In the genomic region with DNA sequence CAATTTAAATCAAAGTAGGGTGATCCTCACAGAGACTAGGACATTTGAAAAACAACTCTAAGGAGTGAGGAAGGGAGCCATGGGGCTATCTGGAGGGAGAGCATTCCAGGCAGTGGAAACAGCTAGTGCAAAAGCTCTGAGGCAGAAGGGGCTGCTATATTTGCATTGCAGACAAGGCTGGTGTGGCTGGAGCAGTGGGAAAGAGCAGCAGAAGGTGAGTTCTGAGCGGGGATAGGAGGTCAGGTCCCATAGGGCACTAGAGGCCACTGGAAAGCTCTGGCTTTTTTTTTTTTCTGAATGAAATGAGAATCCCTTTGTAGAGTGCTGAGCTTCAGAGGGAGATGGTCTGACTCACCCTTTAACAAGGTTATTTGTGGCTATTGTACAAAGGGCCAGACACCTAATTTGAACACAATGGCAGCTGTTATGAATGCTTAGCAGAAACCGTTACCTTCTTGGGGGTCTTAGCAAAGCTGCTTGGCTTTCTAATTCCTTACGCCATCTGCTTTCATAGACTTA, we compare ENCODE assay signal across 19 cellular contexts.
"Had no signal": no experiment of that assay in that cellular context is flagged by ENCODE, and none has a peak within 500 bp of the region (broad histone marks: within the 10 kb centered on the region; RNA-seq: fewer than 3 reads in every experiment).

No MANE protein-coding gene starts in this region.

- H3K36me3 ChIP-seq: colonic mucosa, esophagus muscularis mucosa, left lung, pancreas, upper lobe of left lung had no signal

- DNase-seq: activated CD4-positive, alpha-beta memory T cell treated with anti-CD3 and anti-CD28 coated beads for 36 hours; activated CD4-positive, alpha-beta T cell treated with anti-CD3 and anti-CD28 coated beads for 48 hours; activated naive CD4-positive, alpha-beta T cell treated with Interleukin-2 at 50 U/mL for 16 hours; activated naive CD8-positive, alpha-beta T cell treated with anti-CD3 and anti-CD28 coated beads, Interleukin-2, amount 10 ng/mL, durations not matched to agents 7 days and 5 days; activated T-cell treated with anti-CD3 and anti-CD28 coated beads, Interleukin-2, amount 50 U/mL, for 48 hours; amniotic stem cell; colonic mucosa; hippocampal formation; kidney glomerular epithelial cell; left lung; nephron progenitor cell; pancreas; psoas muscle; right cardiac atrium; stimulated activated CD4-positive, alpha-beta T cell treated with anti-CD3 and anti-CD28 coated beads, Interleukin-12 subunit alpha, Interleukin-12 subunit beta, amount 100 ng/mL, for 4 hours; stimulated activated CD4-positive, alpha-beta T cell treated with anti-CD3 and anti-CD28 coated beads, Interleukin-4, amount 100 ng/mL, for 4 hours; stimulated activated naive CD8-positive, alpha-beta T cell treated with anti-CD3 and anti-CD28 coated beads, Interleukin-15, Interleukin-2, amounts not matched to agents 100 U/mL and 50 U/mL, for 24 hours; upper lobe of left lung had no signal

- H3K4me3 ChIP-seq: colonic mucosa, esophagus muscularis mucosa, left lung, pancreas, psoas muscle, upper lobe of left lung had no signal

- H3K36me3 Mint-ChIP-seq: activated CD4-positive, alpha-beta memory T cell treated with anti-CD3 and anti-CD28 coated beads for 36 hours; activated naive CD8-positive, alpha-beta T cell treated with anti-CD3 and anti-CD28 coated beads, Interleukin-2, amount 10 ng/mL, durations not matched to agents 7 days and 5 days had no signal

- H3K27me3 ChIP-seq: colonic mucosa, left lung, pancreas, upper lobe of left lung had no signal

- ATAC-seq: left lung; pancreas; psoas muscle; right cardiac atrium; stimulated activated naive CD8-positive, alpha-beta T cell treated with anti-CD3 and anti-CD28 coated beads, Interleukin-15, Interleukin-2, amounts not matched to agents 100 U/mL and 50 U/mL, for 24 hours had no signal

- H3K9me3 ChIP-seq: colonic mucosa, esophagus muscularis mucosa, left lung, pancreas, psoas muscle, upper lobe of left lung had no signal

- H3K4me1 Mint-ChIP-seq: activated naive CD8-positive, alpha-beta T cell treated with anti-CD3 and anti-CD28 coated beads, Interleukin-2, amount 10 ng/mL, durations not matched to agents 7 days and 5 days; nephron progenitor cell had no signal

- H3K27ac Mint-ChIP-seq: activated CD4-positive, alpha-beta memory T cell treated with anti-CD3 and anti-CD28 coated beads for 36 hours; activated naive CD8-positive, alpha-beta T cell treated with anti-CD3 and anti-CD28 coated beads, Interleukin-2, amount 10 ng/mL, durations not matched to agents 7 days and 5 days; nephron progenitor cell had no signal

- H3K27ac ChIP-seq: colonic mucosa, esophagus muscularis mucosa, left lung, pancreas, psoas muscle, upper lobe of left lung had no signal

- H3K9me3 Mint-ChIP-seq: activated CD4-positive, alpha-beta memory T cell treated with anti-CD3 and anti-CD28 coated beads for 36 hours; activated naive CD8-positive, alpha-beta T cell treated with anti-CD3 and anti-CD28 coated beads, Interleukin-2, amount 10 ng/mL, durations not matched to agents 7 days and 5 days; nephron progenitor cell had no signal

- H3K4me3 Mint-ChIP-seq: activated CD4-positive, alpha-beta memory T cell treated with anti-CD3 and anti-CD28 coated beads for 36 hours; activated naive CD8-positive, alpha-beta T cell treated with anti-CD3 and anti-CD28 coated beads, Interleukin-2, amount 10 ng/mL, durations not matched to agents 7 days and 5 days; nephron progenitor cell had no signal

- H3K4me1 ChIP-seq: colonic mucosa, esophagus muscularis mucosa, left lung, pancreas, psoas muscle, upper lobe of left lung had no signal
